20 cellular contexts compared by ENCODE assay signal in the genomic region with DNA sequence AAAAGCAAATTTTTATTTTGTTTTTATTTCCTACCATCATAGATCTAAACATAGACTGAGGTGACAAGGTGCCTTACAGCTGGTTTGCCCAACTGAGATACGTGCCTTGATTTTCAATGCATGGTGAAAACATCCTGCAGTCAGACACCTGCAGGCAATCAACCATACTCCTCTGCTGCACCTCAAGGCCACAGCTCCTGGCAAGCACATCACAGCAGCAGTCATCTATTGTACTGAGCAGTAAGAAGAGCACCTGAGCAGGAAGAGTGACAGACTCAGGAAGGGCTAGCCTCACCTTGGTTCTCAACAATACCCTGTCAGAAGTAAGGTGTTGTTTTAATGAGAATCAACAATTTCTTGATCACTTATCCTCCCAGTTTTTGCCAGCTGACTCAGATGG.
DNase-seq lines count a peak whose midpoint lies in the region; ATAC-seq, FAIRE-seq and TF ChIP-seq lines count a peak whose summit lies in the region.
"Had no signal": no experiment of that assay in that cellular context is flagged by ENCODE, and none has a peak within 500 bp of the region (broad histone marks: within the 10 kb centered on the region; RNA-seq: fewer than 3 reads in every experiment).

No MANE protein-coding gene starts in this region.

- H3K27me3 Mint-ChIP-seq in activated T-helper 17 cell treated with anti-CD3 and anti-CD28 coated beads, Interleukin-2, amount 50 U/mL, for 72 hours: peaks cover 2% of the 10 kb centered on the region
- H3K27me3 Mint-ChIP-seq: CD4-positive, alpha-beta T cell had no signal

- H3K9me3 Mint-ChIP-seq in activated T-helper 17 cell treated with anti-CD3 and anti-CD28 coated beads, Interleukin-2, amount 50 U/mL, for 72 hours: peaks cover 3% of the 10 kb centered on the region

- no peaks in the 10 kb centered on the region for H3K4me1 Mint-ChIP-seq in activated T-helper 17 cell treated with anti-CD3 and anti-CD28 coated beads, Interleukin-2, amount 50 U/mL, for 72 hours

- no peak overlapping the region for H3K4me3 Mint-ChIP-seq in activated T-helper 17 cell treated with anti-CD3 and anti-CD28 coated beads, Interleukin-2, amount 50 U/mL, for 72 hours
- H3K4me3 Mint-ChIP-seq: CD4-positive, alpha-beta T cell; HFFc6 had no signal

- DNase-seq in NCI-H748 (lab: John Stamatoyannopoulos, UW; ENCODE audit: unreplicated experiment) (peak; percentile 16), NCI-H748 treated with DMSO at 0.1 percent for 48 hours (lab: John Stamatoyannopoulos, UW) (no peak), NCI-H2029 treated with DMSO at 0.1 percent for 48 hours (lab: John Stamatoyannopoulos, UW) (peak; percentile 48), brain pericyte (ENCODE audit: low read depth, low spot score) (peak; percentile 4), gastrocnemius medialis (no peak), GM19239 (ENCODE audit: insufficient read length, low spot score) (no peak)
- no peak for DNase-seq in central memory CD4-positive, alpha-beta T cell
- DNase-seq: Calu3; CD4-positive, alpha-beta T cell; DMS79 treated with DMSO at 0.1 percent for 48 hours; HFFc6; NCI-H1105; NCI-H187; NCI-H524; NK-92 treated with Interleukin-12 subunit alpha and Interleukin-12 subunit beta, amount 100 ng/mL, for 24 hours had no signal

- in situ Hi-C loops in gastrocnemius medialis (cut with MboI; ENCODE audit: low sequenced_read_pairs in 4 of 4): no loop called here

- no peaks in the 10 kb centered on the region for H3K27me3 ChIP-seq in gastrocnemius medialis

- no peak for TF ChIP-seq CTCF in gastrocnemius medialis (IDR thresholded peaks at IDR 0.05 in 4 of 5, conservative IDR thresholded peaks at IDR 0.05 in 1 of 5)

- no peak overlapping the region for H3K4me3 ChIP-seq in gastrocnemius medialis
- H3K4me3 ChIP-seq: K562 had no signal

- no peak for TF ChIP-seq POLR2A in gastrocnemius medialis (IDR thresholded peaks at IDR 0.05)

- H3K9me3 ChIP-seq in gastrocnemius medialis: no peaks in the 10 kb centered on the region

- no peak for ATAC-seq in activated T-helper 17 cell treated with anti-CD3 and anti-CD28 coated beads, Interleukin-2, amount 50 U/mL, for 72 hours (replicated peaks)
- no peak for ATAC-seq in gastrocnemius medialis
- ATAC-seq: K562, Right ventricle myocardium inferior had no signal

- H3K36me3 Mint-ChIP-seq in activated T-helper 17 cell treated with anti-CD3 and anti-CD28 coated beads, Interleukin-2, amount 50 U/mL, for 72 hours (ENCODE audit: low read depth): no peaks in the 10 kb centered on the region

- no peak for FAIRE-seq in GM19239 (lab: Jason Lieb, UNC)
- FAIRE-seq: A204.1, K562, RCC 7860 had no signal

- no peaks in the 10 kb centered on the region for H3K36me3 ChIP-seq in gastrocnemius medialis

- H3K27ac ChIP-seq in gastrocnemius medialis: no peak overlapping the region

- H3K4me1 ChIP-seq in gastrocnemius medialis: no peaks in the 10 kb centered on the region

- H3K27ac Mint-ChIP-seq in activated T-helper 17 cell treated with anti-CD3 and anti-CD28 coated beads, Interleukin-2, amount 50 U/mL, for 72 hours: no peak overlapping the region
- H3K27ac Mint-ChIP-seq: CD4-positive, alpha-beta T cell; HFFc6 had no signal

- intact Hi-C loops in gastrocnemius medialis (cut with DNase I; ENCODE audit: low total_unique reads): no loop called here

Comparison
In these comparisons a context has a peak if more than half of its experiments do, and no peak if none do; other contexts are left out.
1. DNase-seq: peak in NCI-H748 (single experiment), NCI-H2029 treated with DMSO at 0.1 percent for 48 hours (single experiment) and brain pericyte (single experiment); none in NCI-H748 treated with DMSO at 0.1 percent for 48 hours (single experiment), gastrocnemius medialis (0 of 2), central memory CD4-positive, alpha-beta T cell (single experiment) and GM19239 (single experiment).